Comparison of ENCODE assay signal across 8 cellular contexts in the genomic region with DNA sequence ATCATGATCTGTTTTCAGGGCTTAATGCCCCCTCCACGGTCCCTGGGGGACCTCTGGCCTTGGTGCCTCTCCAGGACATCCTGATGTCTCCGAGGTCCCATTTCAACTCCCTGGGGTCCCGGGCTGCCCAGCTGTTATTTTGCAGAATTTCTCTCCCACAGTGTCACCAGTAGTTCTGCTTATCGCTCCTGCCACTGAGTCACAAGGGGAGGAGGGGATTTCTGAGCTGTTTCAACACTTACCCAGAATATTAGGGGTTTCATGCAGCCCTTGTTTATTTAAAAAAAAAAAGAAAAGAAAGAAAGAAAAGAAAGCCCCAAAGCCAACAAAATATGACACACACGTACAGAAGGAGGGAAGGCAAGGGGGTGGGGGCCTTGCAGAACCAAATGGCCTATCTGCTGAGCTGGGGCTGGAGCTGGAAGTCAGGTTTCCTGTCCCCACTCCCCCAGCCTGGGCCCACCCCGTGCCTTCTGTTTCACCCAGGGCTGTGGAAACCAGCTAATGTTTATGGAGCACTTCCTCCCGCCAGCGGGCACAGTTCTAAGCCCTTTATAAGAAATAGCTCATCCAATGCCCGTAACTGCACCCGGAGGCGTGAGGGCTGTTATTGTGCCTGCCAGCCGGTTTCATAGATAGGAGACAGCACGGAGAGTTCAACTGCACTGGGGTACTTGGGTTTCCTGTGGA. TPM values are rescaled to one million over a fixed set of nuclear protein-coding genes. Genes with fewer than 3 reads are reported as not detected.
DNase-seq lines count a peak whose midpoint lies in the region; ATAC-seq and TF ChIP-seq lines count a peak whose summit lies in the region.

No MANE protein-coding gene starts in this region.

- H3K9ac ChIP-seq in Karpas-422 (ENCODE audit: low read length), result no peak overlapping the region

- H3K4me3 ChIP-seq in BJ (ENCODE audit: low read depth, low read length) (peak overlapping the region; percentile 34; the same call in 1 of the 2 replicates), Karpas-422 (ENCODE audit: low read length) (no peak overlapping the region), gastrocnemius medialis (peak overlapping the region; percentile 46 to 66 (median 60))

- in situ Hi-C loops in gastrocnemius medialis (cut with MboI; ENCODE audit: low sequenced_read_pairs in 4 of 4), result loop anchor here in 1 of 4 donors (25.0 kb wide), 1 partner anchor 1134 kb away; a partner anchor contains a TSS

- intact Hi-C loops in head of caudate nucleus (cut with DNase I), result no loop called here
- intact Hi-C loops in gastrocnemius medialis (cut with DNase I; ENCODE audit: low total_unique reads), result no loop called here

- H3K27ac ChIP-seq in Karpas-422 (ENCODE audit: low read length) (no peak overlapping the region), gastrocnemius medialis (peak overlapping the region; percentile 65 to 76 (median 66))

- POLR2A ChIA-PET in BJ (lab: Charles Lee), result no interaction called here

- ATAC-seq in gastrocnemius medialis, result peak in 1 of 2 donors; percentile 3
- no peak for ATAC-seq in GM21526 (IDR thresholded peaks at IDR 0.05; ENCODE audit: low FRiP score, unreplicated experiment)
- ATAC-seq in GM19035 (IDR thresholded peaks at IDR 0.05; ENCODE audit: unreplicated experiment), result no peak

- H3K36me3 ChIP-seq in BJ (ENCODE audit: control insufficient read depth, insufficient read depth, low read length), result no peaks in the 10 kb centered on the region
- no peaks in the 10 kb centered on the region for H3K36me3 ChIP-seq in Karpas-422 (ENCODE audit: insufficient read depth, low read length)
- no peaks in the 10 kb centered on the region for H3K36me3 ChIP-seq in gastrocnemius medialis

- DNase-seq in BJ (ENCODE audit: low read depth) (no peak), Karpas-422 (peak; percentile 52), head of caudate nucleus (peak in 29 of 42 donors; percentile 23 to 80 (median 48)), gastrocnemius medialis (no peak), NCI-H1436 (lab: John Stamatoyannopoulos, UW) (no peak)
- DNase-seq in activated T-cell treated with anti-CD3 and anti-CD28 coated beads, Interleukin-2, amount 50 U/mL, for 48 hours, result peak; percentile 88

- H3K79me2 ChIP-seq in Karpas-422 (ENCODE audit: low read length), result no peaks in the 10 kb centered on the region

- H3K9me2 ChIP-seq in Karpas-422 (replicated peaks; ENCODE audit: insufficient read depth, low read length), result no peaks in the 10 kb centered on the region

- H3K4me1 ChIP-seq in Karpas-422 (ENCODE audit: low read length), result peaks cover 14% of the 10 kb centered on the region
- H3K4me1 ChIP-seq in gastrocnemius medialis, result peaks cover 34 to 35% of the 10 kb centered on the region in 2 donors

- TF ChIP-seq POLR2A in gastrocnemius medialis (IDR thresholded peaks at IDR 0.05), result no peak

- H3K9me3 ChIP-seq in Karpas-422 (ENCODE audit: low read length), result no peaks in the 10 kb centered on the region
- H3K9me3 ChIP-seq in gastrocnemius medialis, result no peaks in the 10 kb centered on the region

- H3K27me3 ChIP-seq in BJ (ENCODE audit: control insufficient read depth, insufficient read depth, low read length) (no peaks in the 10 kb centered on the region), Karpas-422 (ENCODE audit: low read length) (no peaks in the 10 kb centered on the region), gastrocnemius medialis (no peaks in the 10 kb centered on the region)

- no peaks in the 10 kb centered on the region for H4K20me1 ChIP-seq in Karpas-422 (ENCODE audit: insufficient read depth, low read depth, low read length)

- TF ChIP-seq CTCF in BJ (IDR thresholded peaks at IDR 0.05; ENCODE audit: insufficient read depth, low read depth, low read length) (no peak), gastrocnemius medialis (IDR thresholded peaks at IDR 0.05 in 4 of 5, conservative IDR thresholded peaks at IDR 0.05 in 1 of 5) (no peak)

- no peak overlapping the region for H2AFZ ChIP-seq in Karpas-422 (ENCODE audit: low read length)

- peak overlapping the region; percentile 52 for H3K4me2 ChIP-seq in Karpas-422 (ENCODE audit: low read depth, low read length, poor library complexity, severe bottlenecking)

- CTCF ChIA-PET in BJ (lab: Yijun Ruan, JAX), result interaction anchor here (0.7 to 1.7 kb wide), 6 partner anchors 10 to 584 kb away, joined by 3 to 7 read pairs (median 5); a partner anchor contains a TSS

RNA-seq across cellular contexts. Expression of a gene that starts 8.4 kb away (rescaled TPM):
- 10.4 and 19.1 TPM in 2 replicates for polyA plus RNA-seq in BJ (2011; rRNA removed)
- 8.4 and 11.6 TPM in 2 replicates for polyA minus RNA-seq in BJ (2011; rRNA and poly(A)+ RNA removed)
- total RNA-seq in Karpas-422 (2014; rRNA removed; shearing (Covaris generic); ENCODE audit: low replicate concordance), result 1.8 and 2.4 TPM in 2 replicates
- 100 to 1,000 TPM in 1 of 4 donors, 10 to 100 TPM in 1, 1 to 10 TPM in 2; 6.7 to 126 (median 30.5) TPM for total RNA-seq in gastrocnemius medialis

RNA-seq across cellular contexts. Expression of a gene that starts 23.0 kb away (rescaled TPM):
- polyA plus RNA-seq in BJ (2011; rRNA removed), result not detected in 2 replicates
- polyA minus RNA-seq in BJ (2011; rRNA and poly(A)+ RNA removed), result not detected in 2 replicates
- not detected in 2 replicates for total RNA-seq in Karpas-422 (2014; rRNA removed; shearing (Covaris generic); ENCODE audit: low replicate concordance)
- not detected for total RNA-seq in gastrocnemius medialis

Comparison
In these comparisons a context has a peak if more than half of its experiments do, and no peak if none do; other contexts are left out.
1. DNase-seq: peak in Karpas-422 (single experiment), activated T-cell treated with anti-CD3 and anti-CD28 coated beads, Interleukin-2, amount 50 U/mL, for 48 hours (2 of 2) and head of caudate nucleus (29 of 42); none in BJ (single experiment), gastrocnemius medialis (0 of 2) and NCI-H1436 (single experiment).